19 cellular contexts compared by ENCODE assay signal in genomic region chr14:101918125-101918989, GRCh38. TPM values are rescaled to one million over a fixed set of nuclear protein-coding genes. Genes with fewer than 3 reads are reported as not detected.
DNase-seq lines count a peak whose midpoint lies in the region; ATAC-seq and TF ChIP-seq lines count a peak whose summit lies in the region.
"Had no signal": no experiment of that assay in that cellular context is flagged by ENCODE, and none has a peak within 500 bp of the region (broad histone marks: within the 10 kb centered on the region; RNA-seq: fewer than 3 reads in every experiment).

No MANE protein-coding gene starts in this region.

- no peaks in the 10 kb centered on the region; the same call in 1 of the 2 replicates for H3K79me2 ChIP-seq in GM23338 (replicated peaks; ENCODE audit: insufficient read depth)
- H3K79me2 ChIP-seq in OCI-LY1 (ENCODE audit: insufficient read depth, low read length), result no peaks in the 10 kb centered on the region

- no CpG with 5 or more reads among the region's 21 CpGs for WGBS in neuronal stem cell (ENCODE audit: extremely low coverage in 2 of 2, insufficient read length in 2 of 2, insufficient replicate concordance in 1 of 2), 2 donors
- WGBS in body of pancreas, 2 donors, result 84 to 88% methylated on average over 12 to 14 of the region's 21 CpGs

- peak overlapping the region; percentile 95 for H3K27ac ChIP-seq in GM23338 (ENCODE audit: low read depth)
- peak overlapping the region; percentile 46 for H3K27ac ChIP-seq in OCI-LY1 (ENCODE audit: low read depth, low read length, poor library complexity, severe bottlenecking)
- H3K27ac ChIP-seq in neuronal stem cell (replicated peaks; ENCODE audit: low read length), result peak overlapping the region; percentile 51
- no peak overlapping the region for H3K27ac ChIP-seq in body of pancreas
- H3K27ac ChIP-seq: epithelial cell of prostate, foreskin keratinocyte had no signal

- H4K20me1 ChIP-seq in GM23338 (replicated peaks; ENCODE audit: insufficient read depth), result no peaks in the 10 kb centered on the region; the same call in 1 of the 2 replicates
- no peaks in the 10 kb centered on the region for H4K20me1 ChIP-seq in OCI-LY1 (ENCODE audit: insufficient read depth, low read length)

- no peak overlapping the region for H4K8ac ChIP-seq in neuronal stem cell (ENCODE audit: low read depth, low read length)

- H3K9me3 ChIP-seq in OCI-LY1 (ENCODE audit: low read length) (no peaks in the 10 kb centered on the region), neuronal stem cell (replicated peaks in 1 of 2; ENCODE audit: control insufficient read depth in 2 of 2, insufficient read depth in 1 of 2, low read depth in 1 of 2, low read length in 2 of 2) (no peaks in the 10 kb centered on the region), body of pancreas (no peaks in the 10 kb centered on the region)
- H3K9me3 ChIP-seq: Caco-2 had no signal

- H3K4me3 ChIP-seq in GM23338 (peak overlapping the region; percentile 34), OCI-LY1 (ENCODE audit: low read depth, low read length, poor library complexity, severe bottlenecking) (no peak overlapping the region), neuronal stem cell (ENCODE audit: low read length in 2 of 2) (no peak overlapping the region), body of pancreas (no peak overlapping the region)

- intact Hi-C loops in body of pancreas (cut with DNase I), result no loop called here

- peak overlapping the region; percentile 52 for H3K4me3 Mint-ChIP-seq in GM23338
- no peak overlapping the region for H3K4me3 Mint-ChIP-seq in glutamatergic neuron (ENCODE audit: unreplicated experiment)
- no peak overlapping the region for H3K4me3 Mint-ChIP-seq in type B pancreatic cell
- H3K4me3 Mint-ChIP-seq: activated CD4-positive, alpha-beta T cell treated with anti-CD3 and anti-CD28 coated beads, Interleukin-2, amount 10 ng/mL, durations not matched to agents 7 days and 5 days; activated naive CD4-positive, alpha-beta T cell treated with anti-CD3 and anti-CD28 coated beads for 36 hours had no signal

- H3K79me1 ChIP-seq in neuronal stem cell (ENCODE audit: low read depth, low read length), result no peaks in the 10 kb centered on the region

- H2BK12ac ChIP-seq in neuronal stem cell (ENCODE audit: low read length), result no peak overlapping the region

- H3K27me3 Mint-ChIP-seq in GM23338 (ENCODE audit: insufficient read depth, low read depth, poor library complexity) (peaks cover 12% of the 10 kb centered on the region), glutamatergic neuron (ENCODE audit: unreplicated experiment) (peaks cover 2% of the 10 kb centered on the region), type B pancreatic cell (no peaks in the 10 kb centered on the region)
- H3K27me3 Mint-ChIP-seq: activated CD4-positive, alpha-beta T cell treated with anti-CD3 and anti-CD28 coated beads, Interleukin-2, amount 10 ng/mL, durations not matched to agents 7 days and 5 days had no signal

- no peak overlapping the region for H2BK120ac ChIP-seq in neuronal stem cell (ENCODE audit: low read depth, low read length)

- no peak overlapping the region for H3K18ac ChIP-seq in neuronal stem cell (ENCODE audit: low read length)

- peaks cover 21% of the 10 kb centered on the region for H3K4me1 ChIP-seq in GM23338 (ENCODE audit: insufficient read depth)
- peaks cover 12% of the 10 kb centered on the region for H3K4me1 ChIP-seq in OCI-LY1 (ENCODE audit: insufficient read depth, low read length, severe bottlenecking)
- H3K4me1 ChIP-seq in neuronal stem cell (ENCODE audit: control insufficient read depth in 2 of 2, insufficient read depth in 1 of 2, low read depth in 1 of 2, low read length in 2 of 2), result peaks cover 0 to 13% of the 10 kb centered on the region in 2 donors
- H3K4me1 ChIP-seq in body of pancreas, result no peaks in the 10 kb centered on the region
- H3K4me1 ChIP-seq: Caco-2, foreskin keratinocyte had no signal

- H3K9ac ChIP-seq in OCI-LY1 (ENCODE audit: low read length), result no peak overlapping the region
- H3K9ac ChIP-seq in neuronal stem cell (ENCODE audit: low read depth, low read length, poor library complexity), result no peak overlapping the region

- TF ChIP-seq CTCF in GM23338 (conservative IDR thresholded peaks at IDR 0.05; ENCODE audit: low read depth in 2 of 2) (no peak), OCI-LY1 (IDR thresholded peaks at IDR 0.05; ENCODE audit: low read length) (no peak), glutamatergic neuron (IDR thresholded peaks at IDR 0.05; ENCODE audit: partially characterized antibody, unreplicated experiment) (no peak), body of pancreas (IDR thresholded peaks at IDR 0.05) (no peak), type B pancreatic cell (conservative IDR thresholded peaks at IDR 0.05) (no peak)

- ATAC-seq in GM23338 (peak; percentile 74), body of pancreas (no peak)
- ATAC-seq: foreskin keratinocyte had no signal

- H3K4me2 ChIP-seq in GM23338, result peak overlapping the region; percentile 58
- no peak overlapping the region; the same call in 1 of the 2 replicates for H3K4me2 ChIP-seq in OCI-LY1 (ENCODE audit: low read length)
- no peak overlapping the region for H3K4me2 ChIP-seq in neuronal stem cell (ENCODE audit: insufficient read depth, low read length, poor library complexity, severe bottlenecking)

- no peak overlapping the region for H2BK5ac ChIP-seq in neuronal stem cell (ENCODE audit: low read length)

- H3K4me1 Mint-ChIP-seq in GM23338 (peaks cover 43% of the 10 kb centered on the region), glutamatergic neuron (ENCODE audit: low read depth, unreplicated experiment) (peaks cover 49% of the 10 kb centered on the region), type B pancreatic cell (ENCODE audit: unreplicated experiment) (peaks cover 4% of the 10 kb centered on the region)

- no peak overlapping the region for H2BK15ac ChIP-seq in neuronal stem cell (ENCODE audit: low read length)

- H3K14ac ChIP-seq in neuronal stem cell (ENCODE audit: low read length), result no peak overlapping the region

- H3K36me3 ChIP-seq in GM23338 (ENCODE audit: insufficient read depth) (no peaks in the 10 kb centered on the region), OCI-LY1 (ENCODE audit: insufficient read depth, low read length) (peaks cover 10% of the 10 kb centered on the region; the same call in 1 of the 2 replicates), neuronal stem cell (replicated peaks in 1 of 2; ENCODE audit: control insufficient read depth in 2 of 2, insufficient read depth in 2 of 2, low read length in 2 of 2) (peaks cover 12 to 50% of the 10 kb centered on the region in 2 donors), body of pancreas (replicated peaks in 1 of 2; ENCODE audit: insufficient read depth in 1 of 2, low read depth in 2 of 2) (peaks cover 0 to 5% of the 10 kb centered on the region in 2 donors)

- H2AFZ ChIP-seq in GM23338 (no peak overlapping the region), OCI-LY1 (ENCODE audit: low read length) (no peak overlapping the region), neuronal stem cell (ENCODE audit: low read length) (no peak overlapping the region)

- H4K91ac ChIP-seq in neuronal stem cell (ENCODE audit: low read depth, low read length, poor library complexity), result no peak overlapping the region

- no peak overlapping the region for H2AK5ac ChIP-seq in neuronal stem cell (ENCODE audit: low read depth, low read length)

- H3K27me3 ChIP-seq in GM23338 (ENCODE audit: insufficient read depth) (no peaks in the 10 kb centered on the region), OCI-LY1 (ENCODE audit: insufficient read depth, low read length) (no peaks in the 10 kb centered on the region), neuronal stem cell (ENCODE audit: control insufficient read depth in 3 of 3, insufficient read depth in 3 of 3, low read depth in 1 of 3, low read length in 3 of 3) (no peaks in the 10 kb centered on the region), body of pancreas (no peaks in the 10 kb centered on the region)
- H3K27me3 ChIP-seq: foreskin keratinocyte had no signal

- no peak overlapping the region for H3K4ac ChIP-seq in neuronal stem cell (ENCODE audit: low read length)

- H3K9me2 ChIP-seq in GM23338 (ENCODE audit: insufficient read depth), result no peaks in the 10 kb centered on the region
- H3K9me2 ChIP-seq in OCI-LY1 (ENCODE audit: low read depth, low read length), result no peaks in the 10 kb centered on the region

- no peaks in the 10 kb centered on the region for H3F3A ChIP-seq in GM23338 (replicated peaks; ENCODE audit: low read depth)
- H3F3A ChIP-seq in OCI-LY1 (ENCODE audit: insufficient read depth, low read length), result no peaks in the 10 kb centered on the region

- DNase-seq in GM23338 (ENCODE audit: low spot score) (peak; percentile 47), glutamatergic neuron (no peak), neuronal stem cell (ENCODE audit: low spot score) (no peak), DMS 273 treated with DMSO at 0.1 percent for 48 hours (lab: John Stamatoyannopoulos, UW) (no peak), body of pancreas (no peak), type B pancreatic cell (ENCODE audit: extremely low spot score, unreplicated experiment) (no peak), DMS153 (lab: John Stamatoyannopoulos, UW) (no peak)
- DNase-seq: activated CD4-positive, alpha-beta T cell treated with anti-CD3 and anti-CD28 coated beads, Interleukin-2, amount 10 ng/mL, durations not matched to agents 7 days and 5 days; activated naive CD4-positive, alpha-beta T cell treated with anti-CD3 and anti-CD28 coated beads for 36 hours; Caco-2; foreskin keratinocyte; GDM1; hypothalamus; NCI-H1105; NCI-H2081 treated with DMSO at 0.1 percent for 48 hours; NCI-H510A; stimulated activated CD4-positive, alpha-beta T cell treated with anti-CD3 and anti-CD28 coated beads, Interleukin-2, amount 100 ng/mL, for 24 hours had no signal

- peak overlapping the region; percentile 92 for H3K27ac Mint-ChIP-seq in GM23338
- peak overlapping the region; percentile 85 for H3K27ac Mint-ChIP-seq in glutamatergic neuron (ENCODE audit: unreplicated experiment)
- H3K27ac Mint-ChIP-seq in type B pancreatic cell, result no peak overlapping the region
- H3K27ac Mint-ChIP-seq: activated CD4-positive, alpha-beta T cell treated with anti-CD3 and anti-CD28 coated beads, Interleukin-2, amount 10 ng/mL, durations not matched to agents 7 days and 5 days; activated naive CD4-positive, alpha-beta T cell treated with anti-CD3 and anti-CD28 coated beads for 36 hours had no signal

- no peak overlapping the region for H3K23ac ChIP-seq in neuronal stem cell (ENCODE audit: low read depth, low read length, poor library complexity)

- no peaks in the 10 kb centered on the region; the same call in 2 of the 3 replicates for H3K9me3 Mint-ChIP-seq in GM23338
- peaks cover 14% of the 10 kb centered on the region for H3K9me3 Mint-ChIP-seq in glutamatergic neuron (ENCODE audit: unreplicated experiment)
- H3K9me3 Mint-ChIP-seq in type B pancreatic cell, result no peaks in the 10 kb centered on the region
- H3K9me3 Mint-ChIP-seq: activated CD4-positive, alpha-beta T cell treated with anti-CD3 and anti-CD28 coated beads, Interleukin-2, amount 10 ng/mL, durations not matched to agents 7 days and 5 days; activated naive CD4-positive, alpha-beta T cell treated with anti-CD3 and anti-CD28 coated beads for 36 hours had no signal

- H3K36me3 Mint-ChIP-seq in GM23338 (ENCODE audit: low read depth), result peaks cover 11% of the 10 kb centered on the region
- no peaks in the 10 kb centered on the region for H3K36me3 Mint-ChIP-seq in glutamatergic neuron (ENCODE audit: unreplicated experiment)
- H3K36me3 Mint-ChIP-seq in type B pancreatic cell, result peaks cover 11% of the 10 kb centered on the region

- TF ChIP-seq POLR2A in body of pancreas (IDR thresholded peaks at IDR 0.05), result no peak

RNA-seq across cellular contexts. Expression of gene DYNC1H1, which starts 46.0 kb away (rescaled TPM):
- total RNA-seq in GM23338 (2014; rRNA removed; shearing (Covaris generic)), result 604 and 635 TPM in 2 replicates
- 179 and 181 TPM in 2 replicates for polyA plus RNA-seq in GM23338 (2016; fragmentation: Nextera tagmentation; extraction: Ambion mirVana)
- total RNA-seq in glutamatergic neuron (ENCODE audit: unreplicated experiment) (2,051 TPM), body of pancreas (100 to 1,000 TPM; 171 to 219 TPM), type B pancreatic cell (ENCODE audit: low replicate concordance) (413 and 489 TPM in 2 replicates)
- polyA plus RNA-seq in neuronal stem cell (2013, experiment 1 of 2), result 54.3 TPM
- polyA plus RNA-seq in neuronal stem cell (2013, experiment 2 of 2), result 50.1 TPM

Comparison
In these comparisons a context has a peak if more than half of its experiments do, and no peak if none do; other contexts are left out.
1. H3K27ac ChIP-seq: peak in GM23338 (single experiment), OCI-LY1 (single experiment) and neuronal stem cell (single experiment); none in body of pancreas (0 of 4).